ENCODE assay signal across 2 cellular contexts in genomic region chr12:108696111-108696995, GRCh38.
TF ChIP-seq lines count a peak whose summit lies in the region.

No MANE protein-coding gene starts in this region.

TF ChIP-seq in A549, 52 proteins besides CTCF, POLR2A, EP300 and RAD21 (continued from another document):
- TF ChIP-seq BCL3 (IDR thresholded peaks at IDR 0.05): no peak

TF ChIP-seq in IMR-90, 13 proteins besides CTCF, POLR2A, EP300 and RAD21 (continued from another document):
- TF ChIP-seq, protein P1, sequence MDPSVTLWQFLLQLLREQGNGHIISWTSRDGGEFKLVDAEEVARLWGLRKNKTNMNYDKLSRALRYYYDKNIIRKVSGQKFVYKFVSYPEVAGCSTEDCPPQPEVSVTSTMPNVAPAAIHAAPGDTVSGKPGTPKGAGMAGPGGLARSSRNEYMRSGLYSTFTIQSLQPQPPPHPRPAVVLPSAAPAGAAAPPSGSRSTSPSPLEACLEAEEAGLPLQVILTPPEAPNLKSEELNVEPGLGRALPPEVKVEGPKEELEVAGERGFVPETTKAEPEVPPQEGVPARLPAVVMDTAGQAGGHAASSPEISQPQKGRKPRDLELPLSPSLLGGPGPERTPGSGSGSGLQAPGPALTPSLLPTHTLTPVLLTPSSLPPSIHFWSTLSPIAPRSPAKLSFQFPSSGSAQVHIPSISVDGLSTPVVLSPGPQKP (IDR thresholded peaks at IDR 0.05; ENCODE audit: borderline replicate concordance, low read depth, low read length): no peak
- TF ChIP-seq MAZ (IDR thresholded peaks at IDR 0.05; ENCODE audit: borderline replicate concordance, low read depth, low read length) (peak; percentile 26; the same call in 1 of the 2 replicates), USF2 (IDR thresholded peaks at IDR 0.05; ENCODE audit: low read depth, low read length) (peak; percentile 77), CHD1 (IDR thresholded peaks at IDR 0.05; ENCODE audit: low read depth, low read length) (0 out of 2 replicates have a peak, but pooled peaks have one; percentile 69), CEBPB (IDR thresholded peaks at IDR 0.05; ENCODE audit: low read depth, low read length) (peak; percentile 97), FOS (IDR thresholded peaks at IDR 0.05; ENCODE audit: low read depth, low read length) (peak; percentile 63)
TF ChIP-seq in IMR-90: peak in this region for 10.
